1 cellular context compared by ENCODE assay signal in the genomic region with DNA sequence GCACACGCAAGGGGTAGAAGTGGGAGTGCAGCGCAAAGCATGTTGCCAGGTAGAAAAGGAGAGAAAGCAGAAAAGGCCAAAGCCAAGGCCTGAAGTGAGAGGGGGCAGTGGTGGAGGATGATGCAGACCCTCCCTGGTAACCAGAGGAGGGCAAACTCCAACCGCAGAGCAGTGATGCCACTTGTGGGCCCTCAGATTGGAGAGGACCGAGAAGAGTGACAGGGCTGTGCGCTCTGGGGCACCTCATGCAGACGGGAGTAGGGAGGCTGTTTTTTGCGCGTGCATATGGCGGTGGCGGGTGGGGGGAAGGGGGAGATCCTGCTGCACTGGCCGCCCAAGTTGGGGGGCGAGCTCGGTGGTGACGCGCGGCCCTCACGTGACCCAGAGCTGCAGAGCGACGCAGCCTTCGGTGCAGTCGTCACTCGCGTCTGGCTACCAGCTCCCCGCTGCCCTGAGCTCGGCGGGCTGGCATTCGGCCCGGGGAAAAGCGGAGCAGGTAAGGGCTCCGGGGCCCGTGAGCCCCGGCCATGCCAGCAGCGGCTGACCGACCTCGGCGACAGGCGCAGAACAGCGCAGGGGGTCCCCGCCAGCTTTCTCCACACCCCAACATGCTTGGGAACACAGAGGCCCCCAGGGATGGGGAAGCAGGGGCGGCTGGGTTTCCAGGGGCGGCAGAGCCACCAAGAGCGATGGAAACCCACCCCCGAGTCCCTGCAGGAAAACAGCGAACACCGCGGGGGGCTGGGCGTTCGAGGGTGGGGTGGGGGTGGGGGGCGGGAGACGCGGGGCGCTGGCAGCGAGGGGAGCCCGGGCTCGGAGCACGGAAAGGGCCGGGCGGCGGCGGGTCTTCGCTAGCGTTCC.
TF ChIP-seq lines count a peak whose summit lies in the region.

Gene BEX3, plus strand, starts transcription at position 421 of the 861 bp plus-strand sequence. CDS start 984 bp downstream, outside the sequence.

TF ChIP-seq in HCT116, 20 proteins besides CTCF, POLR2A, EP300 and RAD21:
- TF ChIP-seq CEBPB (IDR thresholded peaks at IDR 0.05; ENCODE audit: low read depth): no peak
- TF ChIP-seq EZH2phosphoT487 (IDR thresholded peaks at IDR 0.05; ENCODE audit: borderline replicate concordance): no peak
- TF ChIP-seq ATF3 (IDR thresholded peaks at IDR 0.05): no peak
- TF ChIP-seq SIN3A (IDR thresholded peaks at IDR 0.05; ENCODE audit: low read depth): no peak
- peak; percentile 13 for TF ChIP-seq YY1 (IDR thresholded peaks at IDR 0.05; ENCODE audit: extremely low read depth, insufficient replicate concordance, low read depth, low read length)
- no peak for TF ChIP-seq SP1 (IDR thresholded peaks at IDR 0.05; ENCODE audit: low read depth)
- no peak for TF ChIP-seq TCF7L2 (IDR thresholded peaks at IDR 0.05; ENCODE audit: borderline replicate concordance, extremely low read depth, insufficient read depth, insufficient read length)
- no peak for TF ChIP-seq EZH2 (IDR thresholded peaks at IDR 0.05)
- TF ChIP-seq ZFX (IDR thresholded peaks at IDR 0.05): 0 out of 2 replicates have a peak, but pooled peaks have one; percentile 30
- TF ChIP-seq FOSL1 (IDR thresholded peaks at IDR 0.05; ENCODE audit: low read depth): no peak
- no peak for TF ChIP-seq SRF (IDR thresholded peaks at IDR 0.05; ENCODE audit: low read depth)
- no peak for TF ChIP-seq JUND (IDR thresholded peaks at IDR 0.05)
- no peak for TF ChIP-seq CBX3 (IDR thresholded peaks at IDR 0.05; ENCODE audit: low read depth)
- TF ChIP-seq EGR1 (IDR thresholded peaks at IDR 0.05; ENCODE audit: low read depth): no peak
- TF ChIP-seq ELF1 (IDR thresholded peaks at IDR 0.05; ENCODE audit: borderline replicate concordance, low read depth): no peak
- TF ChIP-seq POLR2AphosphoS5 (IDR thresholded peaks at IDR 0.05; ENCODE audit: low read depth, low read length): peak; percentile 69
- TF ChIP-seq, protein P1, sequence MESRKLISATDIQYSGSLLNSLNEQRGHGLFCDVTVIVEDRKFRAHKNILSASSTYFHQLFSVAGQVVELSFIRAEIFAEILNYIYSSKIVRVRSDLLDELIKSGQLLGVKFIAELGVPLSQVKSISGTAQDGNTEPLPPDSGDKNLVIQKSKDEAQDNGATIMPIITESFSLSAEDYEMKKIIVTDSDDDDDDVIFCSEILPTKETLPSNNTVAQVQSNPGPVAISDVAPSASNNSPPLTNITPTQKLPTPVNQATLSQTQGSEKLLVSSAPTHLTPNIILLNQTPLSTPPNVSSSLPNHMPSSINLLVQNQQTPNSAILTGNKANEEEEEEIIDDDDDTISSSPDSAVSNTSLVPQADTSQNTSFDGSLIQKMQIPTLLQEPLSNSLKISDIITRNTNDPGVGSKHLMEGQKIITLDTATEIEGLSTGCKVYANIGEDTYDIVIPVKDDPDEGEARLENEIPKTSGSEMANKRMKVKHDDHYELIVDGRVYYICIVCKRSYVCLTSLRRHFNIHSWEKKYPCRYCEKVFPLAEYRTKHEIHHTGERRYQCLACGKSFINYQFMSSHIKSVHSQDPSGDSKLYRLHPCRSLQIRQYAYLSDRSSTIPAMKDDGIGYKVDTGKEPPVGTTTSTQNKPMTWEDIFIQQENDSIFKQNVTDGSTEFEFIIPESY (IDR thresholded peaks at IDR 0.05; ENCODE audit: extremely low read depth, insufficient replicate concordance, low read length): no peak
- no peak for TF ChIP-seq ZNF274 (IDR thresholded peaks at IDR 0.05; ENCODE audit: low read depth, low read length)
- TF ChIP-seq MAX (IDR thresholded peaks at IDR 0.05): peak; percentile 65
- TF ChIP-seq REST (IDR thresholded peaks at IDR 0.05; ENCODE audit: low read depth): no peak
